Comparison of ENCODE assay signal across 1 cellular context in the genomic region with DNA sequence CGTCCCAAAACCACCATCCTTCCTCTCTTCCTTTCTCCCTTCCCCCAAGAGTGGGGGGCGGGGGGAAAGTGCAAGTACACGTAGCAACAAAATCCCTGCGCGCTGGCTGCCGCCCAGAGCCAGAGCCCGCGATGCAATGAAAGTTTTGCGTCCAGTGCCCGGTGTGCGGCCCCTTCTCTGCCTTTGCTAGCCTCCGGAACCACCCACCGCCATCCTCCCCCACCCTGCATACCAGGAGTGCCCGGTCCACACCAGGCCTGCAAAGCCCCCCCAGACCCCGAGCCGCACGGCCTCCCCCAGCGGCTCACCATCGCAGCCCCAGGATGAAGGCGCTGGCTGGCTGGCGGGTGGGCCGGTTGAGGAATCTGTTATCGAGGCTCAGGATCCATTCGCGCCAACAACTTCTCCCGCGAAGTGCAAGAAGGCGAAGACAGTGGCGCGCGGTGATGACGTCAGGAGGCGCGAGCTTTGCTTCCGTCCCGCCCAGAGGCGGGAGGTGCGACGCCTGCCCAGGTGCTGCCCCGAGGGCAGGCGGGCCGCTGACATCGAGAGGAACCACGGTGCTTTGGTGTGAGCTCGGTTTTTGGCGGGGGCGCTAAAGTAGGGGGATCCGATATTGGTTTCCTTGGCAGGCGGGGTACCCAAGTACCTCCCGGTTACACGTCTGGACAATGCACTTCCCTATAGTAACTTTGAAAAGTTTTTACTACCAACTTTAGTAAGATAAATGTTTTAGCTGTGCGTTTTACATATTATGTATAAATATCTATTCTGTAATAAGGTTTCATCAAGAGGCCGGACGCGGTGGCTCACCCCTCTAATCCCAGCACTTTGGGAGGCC.
TF ChIP-seq lines count a peak whose summit lies in the region.

A gene with protein sequence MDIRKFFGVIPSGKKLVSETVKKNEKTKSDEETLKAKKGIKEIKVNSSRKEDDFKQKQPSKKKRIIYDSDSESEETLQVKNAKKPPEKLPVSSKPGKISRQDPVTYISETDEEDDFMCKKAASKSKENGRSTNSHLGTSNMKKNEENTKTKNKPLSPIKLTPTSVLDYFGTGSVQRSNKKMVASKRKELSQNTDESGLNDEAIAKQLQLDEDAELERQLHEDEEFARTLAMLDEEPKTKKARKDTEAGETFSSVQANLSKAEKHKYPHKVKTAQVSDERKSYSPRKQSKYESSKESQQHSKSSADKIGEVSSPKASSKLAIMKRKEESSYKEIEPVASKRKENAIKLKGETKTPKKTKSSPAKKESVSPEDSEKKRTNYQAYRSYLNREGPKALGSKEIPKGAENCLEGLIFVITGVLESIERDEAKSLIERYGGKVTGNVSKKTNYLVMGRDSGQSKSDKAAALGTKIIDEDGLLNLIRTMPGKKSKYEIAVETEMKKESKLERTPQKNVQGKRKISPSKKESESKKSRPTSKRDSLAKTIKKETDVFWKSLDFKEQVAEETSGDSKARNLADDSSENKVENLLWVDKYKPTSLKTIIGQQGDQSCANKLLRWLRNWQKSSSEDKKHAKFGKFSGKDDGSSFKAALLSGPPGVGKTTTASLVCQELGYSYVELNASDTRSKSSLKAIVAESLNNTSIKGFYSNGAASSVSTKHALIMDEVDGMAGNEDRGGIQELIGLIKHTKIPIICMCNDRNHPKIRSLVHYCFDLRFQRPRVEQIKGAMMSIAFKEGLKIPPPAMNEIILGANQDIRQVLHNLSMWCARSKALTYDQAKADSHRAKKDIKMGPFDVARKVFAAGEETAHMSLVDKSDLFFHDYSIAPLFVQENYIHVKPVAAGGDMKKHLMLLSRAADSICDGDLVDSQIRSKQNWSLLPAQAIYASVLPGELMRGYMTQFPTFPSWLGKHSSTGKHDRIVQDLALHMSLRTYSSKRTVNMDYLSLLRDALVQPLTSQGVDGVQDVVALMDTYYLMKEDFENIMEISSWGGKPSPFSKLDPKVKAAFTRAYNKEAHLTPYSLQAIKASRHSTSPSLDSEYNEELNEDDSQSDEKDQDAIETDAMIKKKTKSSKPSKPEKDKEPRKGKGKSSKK (minus strand): TSS at position 432 of the 841 bp plus-strand sequence. CDS start 121 bp downstream, at position 311.

TF ChIP-seq in HepG2, 621 proteins besides CTCF, POLR2A, EP300 and RAD21 (continued from another document and continues in another):
- TF ChIP-seq, protein P1, sequence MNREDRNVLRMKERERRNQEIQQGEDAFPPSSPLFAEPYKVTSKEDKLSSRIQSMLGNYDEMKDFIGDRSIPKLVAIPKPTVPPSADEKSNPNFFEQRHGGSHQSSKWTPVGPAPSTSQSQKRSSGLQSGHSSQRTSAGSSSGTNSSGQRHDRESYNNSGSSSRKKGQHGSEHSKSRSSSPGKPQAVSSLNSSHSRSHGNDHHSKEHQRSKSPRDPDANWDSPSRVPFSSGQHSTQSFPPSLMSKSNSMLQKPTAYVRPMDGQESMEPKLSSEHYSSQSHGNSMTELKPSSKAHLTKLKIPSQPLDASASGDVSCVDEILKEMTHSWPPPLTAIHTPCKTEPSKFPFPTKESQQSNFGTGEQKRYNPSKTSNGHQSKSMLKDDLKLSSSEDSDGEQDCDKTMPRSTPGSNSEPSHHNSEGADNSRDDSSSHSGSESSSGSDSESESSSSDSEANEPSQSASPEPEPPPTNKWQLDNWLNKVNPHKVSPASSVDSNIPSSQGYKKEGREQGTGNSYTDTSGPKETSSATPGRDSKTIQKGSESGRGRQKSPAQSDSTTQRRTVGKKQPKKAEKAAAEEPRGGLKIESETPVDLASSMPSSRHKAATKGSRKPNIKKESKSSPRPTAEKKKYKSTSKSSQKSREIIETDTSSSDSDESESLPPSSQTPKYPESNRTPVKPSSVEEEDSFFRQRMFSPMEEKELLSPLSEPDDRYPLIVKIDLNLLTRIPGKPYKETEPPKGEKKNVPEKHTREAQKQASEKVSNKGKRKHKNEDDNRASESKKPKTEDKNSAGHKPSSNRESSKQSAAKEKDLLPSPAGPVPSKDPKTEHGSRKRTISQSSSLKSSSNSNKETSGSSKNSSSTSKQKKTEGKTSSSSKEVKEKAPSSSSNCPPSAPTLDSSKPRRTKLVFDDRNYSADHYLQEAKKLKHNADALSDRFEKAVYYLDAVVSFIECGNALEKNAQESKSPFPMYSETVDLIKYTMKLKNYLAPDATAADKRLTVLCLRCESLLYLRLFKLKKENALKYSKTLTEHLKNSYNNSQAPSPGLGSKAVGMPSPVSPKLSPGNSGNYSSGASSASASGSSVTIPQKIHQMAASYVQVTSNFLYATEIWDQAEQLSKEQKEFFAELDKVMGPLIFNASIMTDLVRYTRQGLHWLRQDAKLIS (CRISPR knock-in tag; IDR thresholded peaks at IDR 0.05): 0 out of 2 replicates have a peak, but pooled peaks have one; percentile 75
- TF ChIP-seq ZNF451 (CRISPR knock-in tag; IDR thresholded peaks at IDR 0.05): peak; percentile 97
- peak; percentile 98 for TF ChIP-seq ZNF33B (CRISPR knock-in tag; IDR thresholded peaks at IDR 0.05)
- peak; percentile 95 for TF ChIP-seq ZFP37 (CRISPR knock-in tag; IDR thresholded peaks at IDR 0.05; ENCODE audit: borderline replicate concordance)
- TF ChIP-seq NFIB (CRISPR knock-in tag; IDR thresholded peaks at IDR 0.05; ENCODE audit: borderline replicate concordance): no peak
- TF ChIP-seq MTA3 (CRISPR knock-in tag; IDR thresholded peaks at IDR 0.05): no peak
- peak; percentile 82 for TF ChIP-seq TEAD3 (CRISPR knock-in tag; optimal IDR thresholded peaks at IDR 0.05; ENCODE audit: borderline replicate concordance)
- TF ChIP-seq AKAP8 (CRISPR knock-in tag; IDR thresholded peaks at IDR 0.05): no peak
- TF ChIP-seq, protein P2, sequence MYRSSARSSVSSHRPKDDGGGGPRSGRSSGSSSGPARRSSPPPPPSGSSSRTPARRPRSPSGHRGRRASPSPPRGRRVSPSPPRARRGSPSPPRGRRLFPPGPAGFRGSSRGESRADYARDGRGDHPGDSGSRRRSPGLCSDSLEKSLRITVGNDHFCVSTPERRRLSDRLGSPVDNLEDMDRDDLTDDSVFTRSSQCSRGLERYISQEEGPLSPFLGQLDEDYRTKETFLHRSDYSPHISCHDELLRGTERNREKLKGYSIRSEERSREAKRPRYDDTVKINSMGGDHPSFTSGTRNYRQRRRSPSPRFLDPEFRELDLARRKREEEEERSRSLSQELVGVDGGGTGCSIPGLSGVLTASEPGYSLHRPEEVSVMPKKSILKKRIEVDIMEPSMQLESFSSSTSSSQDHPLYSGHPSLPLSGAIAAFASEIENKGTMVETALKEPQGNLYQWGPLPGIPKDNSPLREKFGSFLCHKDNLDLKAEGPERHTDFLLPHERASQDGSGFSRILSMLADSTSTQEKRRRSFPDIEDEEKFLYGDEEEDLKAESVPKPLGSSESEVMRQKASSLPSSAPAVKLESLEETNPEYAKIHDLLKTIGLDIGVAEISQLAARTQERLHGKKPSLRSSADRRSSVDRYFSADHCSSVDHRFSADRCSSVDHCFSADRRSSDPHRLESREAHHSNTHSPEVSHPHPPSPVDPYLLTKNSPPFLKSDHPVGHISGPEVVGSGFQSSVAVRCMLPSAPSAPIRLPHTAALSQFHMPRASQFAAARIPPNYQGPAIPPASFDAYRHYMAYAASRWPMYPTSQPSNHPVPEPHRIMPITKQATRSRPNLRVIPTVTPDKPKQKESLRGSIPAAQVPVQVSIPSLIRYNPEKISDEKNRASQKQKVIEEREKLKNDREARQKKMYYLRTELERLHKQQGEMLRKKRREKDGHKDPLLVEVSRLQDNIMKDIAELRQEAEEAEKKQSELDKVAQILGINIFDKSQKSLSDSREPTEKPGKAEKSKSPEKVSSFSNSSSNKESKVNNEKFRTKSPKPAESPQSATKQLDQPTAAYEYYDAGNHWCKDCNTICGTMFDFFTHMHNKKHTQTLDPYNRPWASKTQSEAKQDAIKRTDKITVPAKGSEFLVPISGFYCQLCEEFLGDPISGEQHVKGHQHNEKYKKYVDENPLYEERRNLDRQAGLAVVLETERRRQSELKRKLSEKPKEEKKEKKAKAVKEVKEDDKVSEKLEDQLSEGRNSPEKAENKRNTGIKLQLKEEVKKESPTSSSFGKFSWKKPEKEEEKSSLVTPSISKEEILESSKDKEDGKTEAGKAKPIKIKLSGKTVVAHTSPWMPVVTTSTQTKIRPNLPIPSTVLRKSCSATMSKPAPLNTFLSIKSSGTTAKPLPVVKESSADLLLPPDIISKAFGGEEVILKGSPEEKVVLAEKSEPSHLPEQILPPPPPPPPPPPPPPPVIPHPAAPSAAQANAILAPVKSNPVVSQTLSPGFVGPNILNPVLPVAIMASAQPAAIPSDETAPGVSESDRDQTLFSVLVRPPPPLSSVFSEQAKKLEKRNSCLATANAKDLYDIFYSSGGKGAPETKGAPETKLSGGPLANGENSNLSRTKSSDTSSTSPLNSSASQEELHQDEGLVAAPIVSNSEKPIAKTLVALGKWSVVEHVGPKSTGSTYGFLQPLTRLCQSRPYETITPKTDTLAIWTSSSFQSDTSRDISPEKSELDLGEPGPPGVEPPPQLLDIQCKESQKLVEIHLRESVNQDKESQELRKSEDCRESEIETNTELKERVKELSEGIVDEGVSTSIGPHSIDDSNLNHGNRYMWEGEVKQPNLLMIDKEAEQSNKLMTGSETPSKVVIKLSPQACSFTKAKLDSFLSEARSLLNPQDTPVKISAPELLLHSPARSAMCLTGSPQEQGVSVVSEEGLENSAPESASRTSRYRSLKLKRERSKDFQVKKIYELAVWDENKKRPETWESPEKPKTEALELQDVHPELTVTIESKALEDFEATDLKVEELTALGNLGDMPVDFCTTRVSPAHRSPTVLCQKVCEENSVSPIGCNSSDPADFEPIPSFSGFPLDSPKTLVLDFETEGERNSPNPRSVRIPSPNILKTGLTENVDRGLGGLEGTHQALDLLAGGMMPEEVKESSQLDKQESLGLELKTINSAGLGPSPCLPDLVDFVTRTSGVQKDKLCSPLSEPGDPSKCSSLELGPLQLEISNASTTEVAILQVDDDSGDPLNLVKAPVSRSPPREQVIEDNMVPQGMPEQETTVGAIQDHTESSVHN (CRISPR knock-in tag; IDR thresholded peaks at IDR 0.05): peak; percentile 98
- peak; percentile 99 for TF ChIP-seq SALL1 (CRISPR knock-in tag; IDR thresholded peaks at IDR 0.05)
- TF ChIP-seq, protein P3, sequence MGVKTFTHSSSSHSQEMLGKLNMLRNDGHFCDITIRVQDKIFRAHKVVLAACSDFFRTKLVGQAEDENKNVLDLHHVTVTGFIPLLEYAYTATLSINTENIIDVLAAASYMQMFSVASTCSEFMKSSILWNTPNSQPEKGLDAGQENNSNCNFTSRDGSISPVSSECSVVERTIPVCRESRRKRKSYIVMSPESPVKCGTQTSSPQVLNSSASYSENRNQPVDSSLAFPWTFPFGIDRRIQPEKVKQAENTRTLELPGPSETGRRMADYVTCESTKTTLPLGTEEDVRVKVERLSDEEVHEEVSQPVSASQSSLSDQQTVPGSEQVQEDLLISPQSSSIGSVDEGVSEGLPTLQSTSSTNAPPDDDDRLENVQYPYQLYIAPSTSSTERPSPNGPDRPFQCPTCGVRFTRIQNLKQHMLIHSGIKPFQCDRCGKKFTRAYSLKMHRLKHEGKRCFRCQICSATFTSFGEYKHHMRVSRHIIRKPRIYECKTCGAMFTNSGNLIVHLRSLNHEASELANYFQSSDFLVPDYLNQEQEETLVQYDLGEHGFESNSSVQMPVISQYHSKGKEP (CRISPR knock-in tag; IDR thresholded peaks at IDR 0.05): peak; percentile 95
- no peak for TF ChIP-seq ZFP36 (IDR thresholded peaks at IDR 0.05; ENCODE audit: borderline replicate concordance, low read depth, low read length, partially characterized antibody)
- TF ChIP-seq KDM3A (CRISPR knock-in tag; IDR thresholded peaks at IDR 0.05; ENCODE audit: low read depth): peak; percentile 64; the same call in 1 of the 2 replicates
- TF ChIP-seq HIVEP1 (CRISPR knock-in tag; IDR thresholded peaks at IDR 0.05): peak; percentile 97
- TF ChIP-seq SNRNP70 (IDR thresholded peaks at IDR 0.05; ENCODE audit: low read depth, low read length): no peak
- TF ChIP-seq NCOA1 (CRISPR knock-in tag; IDR thresholded peaks at IDR 0.05): peak; percentile 89
- peak; percentile 84; the same call in 1 of the 2 replicates for TF ChIP-seq SIN3A (IDR thresholded peaks at IDR 0.05; ENCODE audit: borderline replicate concordance, low read depth, low read length)
- TF ChIP-seq RFXANK (CRISPR knock-in tag; IDR thresholded peaks at IDR 0.05): no peak
- TF ChIP-seq ZNF564 (CRISPR knock-in tag; IDR thresholded peaks at IDR 0.05): peak; percentile 97
- peak; percentile 98 for TF ChIP-seq ZNF343 (CRISPR knock-in tag; IDR thresholded peaks at IDR 0.05)
- no peak for TF ChIP-seq SRSF1 (optimal IDR thresholded peaks at IDR 0.05; ENCODE audit: low read depth, low read length)
- TF ChIP-seq, protein P4, sequence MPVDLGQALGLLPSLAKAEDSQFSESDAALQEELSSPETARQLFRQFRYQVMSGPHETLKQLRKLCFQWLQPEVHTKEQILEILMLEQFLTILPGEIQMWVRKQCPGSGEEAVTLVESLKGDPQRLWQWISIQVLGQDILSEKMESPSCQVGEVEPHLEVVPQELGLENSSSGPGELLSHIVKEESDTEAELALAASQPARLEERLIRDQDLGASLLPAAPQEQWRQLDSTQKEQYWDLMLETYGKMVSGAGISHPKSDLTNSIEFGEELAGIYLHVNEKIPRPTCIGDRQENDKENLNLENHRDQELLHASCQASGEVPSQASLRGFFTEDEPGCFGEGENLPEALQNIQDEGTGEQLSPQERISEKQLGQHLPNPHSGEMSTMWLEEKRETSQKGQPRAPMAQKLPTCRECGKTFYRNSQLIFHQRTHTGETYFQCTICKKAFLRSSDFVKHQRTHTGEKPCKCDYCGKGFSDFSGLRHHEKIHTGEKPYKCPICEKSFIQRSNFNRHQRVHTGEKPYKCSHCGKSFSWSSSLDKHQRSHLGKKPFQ (CRISPR knock-in tag; IDR thresholded peaks at IDR 0.05; ENCODE audit: insufficient replicate concordance): peak; percentile 84
- TF ChIP-seq, protein P5, sequence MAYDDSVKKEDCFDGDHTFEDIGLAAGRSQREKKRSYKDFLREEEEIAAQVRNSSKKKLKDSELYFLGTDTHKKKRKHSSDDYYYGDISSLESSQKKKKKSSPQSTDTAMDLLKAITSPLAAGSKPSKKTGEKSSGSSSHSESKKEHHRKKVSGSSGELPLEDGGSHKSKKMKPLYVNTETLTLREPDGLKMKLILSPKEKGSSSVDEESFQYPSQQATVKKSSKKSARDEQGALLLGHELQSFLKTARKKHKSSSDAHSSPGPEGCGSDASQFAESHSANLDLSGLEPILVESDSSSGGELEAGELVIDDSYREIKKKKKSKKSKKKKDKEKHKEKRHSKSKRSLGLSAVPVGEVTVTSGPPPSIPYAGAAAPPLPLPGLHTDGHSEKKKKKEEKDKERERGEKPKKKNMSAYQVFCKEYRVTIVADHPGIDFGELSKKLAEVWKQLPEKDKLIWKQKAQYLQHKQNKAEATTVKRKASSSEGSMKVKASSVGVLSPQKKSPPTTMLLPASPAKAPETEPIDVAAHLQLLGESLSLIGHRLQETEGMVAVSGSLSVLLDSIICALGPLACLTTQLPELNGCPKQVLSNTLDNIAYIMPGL (CRISPR knock-in tag; IDR thresholded peaks at IDR 0.05; ENCODE audit: borderline replicate concordance in 1 of 2, low read depth in 1 of 2): peak; percentile 88 to 94
- TF ChIP-seq HDAC1 (CRISPR knock-in tag; IDR thresholded peaks at IDR 0.05): peak; percentile 97
- TF ChIP-seq ZNF350 (CRISPR knock-in tag; IDR thresholded peaks at IDR 0.05; ENCODE audit: borderline replicate concordance, low read depth): peak; percentile 95
- TF ChIP-seq, protein P6, sequence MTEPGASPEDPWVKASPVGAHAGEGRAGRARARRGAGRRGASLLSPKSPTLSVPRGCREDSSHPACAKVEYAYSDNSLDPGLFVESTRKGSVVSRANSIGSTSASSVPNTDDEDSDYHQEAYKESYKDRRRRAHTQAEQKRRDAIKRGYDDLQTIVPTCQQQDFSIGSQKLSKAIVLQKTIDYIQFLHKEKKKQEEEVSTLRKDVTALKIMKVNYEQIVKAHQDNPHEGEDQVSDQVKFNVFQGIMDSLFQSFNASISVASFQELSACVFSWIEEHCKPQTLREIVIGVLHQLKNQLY (CRISPR knock-in tag; IDR thresholded peaks at IDR 0.05): peak; percentile 69; the same call in 1 of the 2 replicates
- TF ChIP-seq PCBP1 (IDR thresholded peaks at IDR 0.05; ENCODE audit: borderline replicate concordance, low read depth, low read length): no peak
- peak; percentile 93; the same call in 1 of the 2 replicates for TF ChIP-seq ZNF616 (CRISPR knock-in tag; IDR thresholded peaks at IDR 0.05; ENCODE audit: low read depth)
- no peak; the same call in 1 of the 2 replicates for TF ChIP-seq STAG1 (CRISPR knock-in tag; IDR thresholded peaks at IDR 0.05)
